Comparison of ENCODE assay signal across 11 cellular contexts in the genomic region with DNA sequence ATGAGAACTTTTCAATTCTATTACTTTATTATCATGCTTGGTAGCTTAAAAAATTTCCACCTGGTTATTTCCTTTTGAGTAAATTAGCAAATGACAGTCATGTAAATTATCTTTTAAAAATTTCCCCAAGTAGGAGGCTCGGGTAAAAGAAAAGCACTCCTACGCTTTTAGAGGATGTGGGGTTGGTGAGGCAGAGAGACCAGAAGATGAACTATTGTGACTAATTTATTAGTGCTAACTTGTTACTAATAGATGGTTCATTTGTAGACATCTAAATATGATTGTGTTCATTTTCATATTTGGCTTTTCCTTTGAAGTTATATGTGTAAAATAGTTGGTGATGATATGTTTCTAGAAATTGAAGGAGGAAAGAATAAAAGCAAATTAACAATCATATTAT. TPM values are rescaled to one million over a fixed set of nuclear protein-coding genes. Genes with fewer than 3 reads are reported as not detected.
DNase-seq lines count a peak whose midpoint lies in the region; ATAC-seq and TF ChIP-seq lines count a peak whose summit lies in the region.
"Had no signal": no experiment of that assay in that cellular context is flagged by ENCODE, and none has a peak within 500 bp of the region (broad histone marks: within the 10 kb centered on the region; RNA-seq: fewer than 3 reads in every experiment).

No MANE protein-coding gene starts in this region.

- H3K27ac Mint-ChIP-seq in activated naive CD4-positive, alpha-beta T cell treated with anti-CD3 and anti-CD28 coated beads, Interleukin-2, amount 50 U/mL, for 24 hours, result peak overlapping the region; percentile 76

- H3K4me1 Mint-ChIP-seq in activated naive CD4-positive, alpha-beta T cell treated with anti-CD3 and anti-CD28 coated beads, Interleukin-2, amount 50 U/mL, for 24 hours, result peaks cover 88% of the 10 kb centered on the region

- ATAC-seq in GM18505 (IDR thresholded peaks at IDR 0.05; ENCODE audit: unreplicated experiment) (peak; percentile 66), GM19351 (IDR thresholded peaks at IDR 0.05; ENCODE audit: unreplicated experiment) (peak; percentile 74), HG02943 (IDR thresholded peaks at IDR 0.05; ENCODE audit: low read depth, unreplicated experiment) (peak; percentile 55), HG02970 (IDR thresholded peaks at IDR 0.05; ENCODE audit: low FRiP score, unreplicated experiment) (no peak)
- ATAC-seq: right lobe of liver had no signal

- 86 to 91% methylated on average over 2 of the region's 2 CpGs for WGBS in lower leg skin, 2 donors

- no peak for DNase-seq in activated CD8-positive, alpha-beta memory T cell treated with anti-CD3 and anti-CD28 coated beads for 24 hours
- DNase-seq in DMS153 (lab: John Stamatoyannopoulos, UW), result no peak
- no peak for DNase-seq in lower leg skin (ENCODE audit: low spot score in 2 of 2)
- DNase-seq: NCI-H2107, right lobe of liver had no signal

- H3K36me3 Mint-ChIP-seq in activated naive CD4-positive, alpha-beta T cell treated with anti-CD3 and anti-CD28 coated beads, Interleukin-2, amount 50 U/mL, for 24 hours, result peaks cover 28% of the 10 kb centered on the region

- H3K9me3 Mint-ChIP-seq in activated naive CD4-positive, alpha-beta T cell treated with anti-CD3 and anti-CD28 coated beads, Interleukin-2, amount 50 U/mL, for 24 hours, result peaks cover 9% of the 10 kb centered on the region

- no peak for TF ChIP-seq CTCF in lower leg skin (IDR thresholded peaks at IDR 0.05)

- intact Hi-C loops in lower leg skin (cut with DNase I; ENCODE audit: low total_unique reads), result no loop called here

- no peaks in the 10 kb centered on the region for H3K27me3 Mint-ChIP-seq in activated naive CD4-positive, alpha-beta T cell treated with anti-CD3 and anti-CD28 coated beads, Interleukin-2, amount 50 U/mL, for 24 hours

- H3K4me3 ChIP-seq in lower leg skin (ENCODE audit: low read depth, poor library complexity, severe bottlenecking), result no peak overlapping the region
- H3K4me3 ChIP-seq: right lobe of liver, SJSA1 had no signal

- TF ChIP-seq POLR2A in GM18505 (IDR thresholded peaks at IDR 0.05; ENCODE audit: borderline replicate concordance, extremely low read depth, insufficient read depth, insufficient read length), result no peak
- no peak for TF ChIP-seq POLR2A in lower leg skin (IDR thresholded peaks at IDR 0.05)

- H3K4me3 Mint-ChIP-seq in activated naive CD4-positive, alpha-beta T cell treated with anti-CD3 and anti-CD28 coated beads, Interleukin-2, amount 50 U/mL, for 24 hours, result peak overlapping the region; percentile 19

RNA-seq across cellular contexts. Expression of gene ZNF292, which starts 27.0 kb away (rescaled TPM):
- total RNA-seq in lower leg skin, result 10 to 100 TPM; 28.5 to 46.8 (median 36.9) TPM
